In the genomic region with DNA sequence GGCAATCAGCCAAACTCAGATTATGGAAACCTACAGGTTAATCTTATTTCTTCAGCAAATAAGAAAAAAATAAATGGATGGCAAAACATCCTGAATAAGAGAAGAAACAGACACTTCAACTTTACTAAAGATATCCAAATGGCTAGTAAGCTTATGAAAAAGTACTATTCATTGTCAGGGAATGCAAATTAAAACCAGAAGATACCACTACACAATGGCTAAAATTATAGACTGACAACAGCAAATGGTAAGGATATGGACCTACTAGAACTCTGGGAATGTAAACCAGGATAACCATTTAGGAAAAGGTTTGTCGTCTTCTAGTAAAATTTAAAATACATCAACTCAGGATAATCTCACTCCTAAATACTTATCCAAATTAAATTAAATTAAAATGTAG, we compare ENCODE assay signal across 25 cellular contexts.
"Had no signal": no experiment of that assay in that cellular context is flagged by ENCODE, and none has a peak within 500 bp of the region (broad histone marks: within the 10 kb centered on the region; RNA-seq: fewer than 3 reads in every experiment).

No MANE protein-coding gene starts in this region.

- H3K9me3 ChIP-seq: gastrocnemius medialis, left ventricle myocardium inferior, neutrophil, pancreas, psoas muscle, right atrium auricular region, tibial artery had no signal

- H3K4me1 ChIP-seq: gastrocnemius medialis, left ventricle myocardium inferior, pancreas, psoas muscle, right atrium auricular region, tibial artery had no signal

- H3K27ac ChIP-seq: brain microvascular endothelial cell, gastrocnemius medialis, left ventricle myocardium inferior, neutrophil, pancreas, psoas muscle, right atrium auricular region, tibial artery had no signal

- H3K27me3 ChIP-seq: brain microvascular endothelial cell, gastrocnemius medialis, neutrophil, pancreas, right atrium auricular region, tibial artery had no signal

- FAIRE-seq: colon, pancreas had no signal

- H3K4me3 ChIP-seq: gastrocnemius medialis, left ventricle myocardium inferior, pancreas, psoas muscle, right atrium auricular region, tibial artery had no signal

- DNase-seq: activated B cell treated with CpG ODN at 0.5 μM for 24 hours; activated CD4-positive, alpha-beta T cell treated with anti-CD3 and anti-CD28 coated beads for 36 hours; activated CD4-positive, alpha-beta T cell treated with anti-CD3 and anti-CD28 coated beads, Interleukin-2, amount 50 U/mL, for 48 hours; activated CD8-positive, alpha-beta memory T cell treated with anti-CD3 and anti-CD28 coated beads, Interleukin-2, amount 50 U/mL, for 48 hours; activated effector memory CD4-positive, alpha-beta T cell treated with Interleukin-2 at 50 U/mL for 16 hours; activated naive CD4-positive, alpha-beta T cell treated with anti-CD3 and anti-CD28 coated beads for 36 hours; activated T-cell treated with anti-CD3 and anti-CD28 coated beads, Interleukin-2, amount 50 U/mL, for 48 hours; aorta; brain microvascular endothelial cell; effector memory CD4-positive, alpha-beta T cell; gastrocnemius medialis; hippocampal formation; left ventricle myocardium inferior; midbrain; pancreas; psoas muscle; stimulated activated CD4-positive, alpha-beta T cell treated with anti-CD3 and anti-CD28 coated beads, Interleukin-12 subunit alpha, Interleukin-12 subunit beta, amount 100 ng/mL, for 4 hours; stimulated activated CD4-positive, alpha-beta T cell treated with anti-CD3 and anti-CD28 coated beads, Interleukin-4, amount 100 ng/mL, for 4 hours; substantia nigra; T-helper 9 cell; tibial artery had no signal

- ATAC-seq: activated CD4-positive, alpha-beta T cell treated with anti-CD3 and anti-CD28 coated beads for 36 hours; gastrocnemius medialis; natural killer cell treated with Interleukin-12 subunit alpha and Interleukin-12 subunit beta and Interleukin-15 and Interleukin-18, amount 100 ng/mL, for 72 hours; pancreas; psoas muscle had no signal
